ENCODE assay signal across 1 cellular context in genomic region chr5:39578887-39579497, GRCh38.
TF ChIP-seq lines count a peak whose summit lies in the region.

No MANE protein-coding gene starts in this region.

TF ChIP-seq in SK-N-SH, 30 proteins besides CTCF, POLR2A, EP300 and RAD21 (continued from another document):
- TF ChIP-seq PBX3 (IDR thresholded peaks at IDR 0.05) (no peak), FOXM1 (IDR thresholded peaks at IDR 0.05; ENCODE audit: low read depth) (no peak), RXRA (IDR thresholded peaks at IDR 0.05; ENCODE audit: borderline replicate concordance, low read depth) (no peak), EZH2phosphoT487 (IDR thresholded peaks at IDR 0.05; ENCODE audit: borderline replicate concordance, low read depth) (no peak), NRF1 (IDR thresholded peaks at IDR 0.05; ENCODE audit: low read depth, low read length) (no peak), SIN3A (IDR thresholded peaks at IDR 0.05; ENCODE audit: borderline replicate concordance, low read depth, low read length) (no peak)
